In the genomic region with DNA sequence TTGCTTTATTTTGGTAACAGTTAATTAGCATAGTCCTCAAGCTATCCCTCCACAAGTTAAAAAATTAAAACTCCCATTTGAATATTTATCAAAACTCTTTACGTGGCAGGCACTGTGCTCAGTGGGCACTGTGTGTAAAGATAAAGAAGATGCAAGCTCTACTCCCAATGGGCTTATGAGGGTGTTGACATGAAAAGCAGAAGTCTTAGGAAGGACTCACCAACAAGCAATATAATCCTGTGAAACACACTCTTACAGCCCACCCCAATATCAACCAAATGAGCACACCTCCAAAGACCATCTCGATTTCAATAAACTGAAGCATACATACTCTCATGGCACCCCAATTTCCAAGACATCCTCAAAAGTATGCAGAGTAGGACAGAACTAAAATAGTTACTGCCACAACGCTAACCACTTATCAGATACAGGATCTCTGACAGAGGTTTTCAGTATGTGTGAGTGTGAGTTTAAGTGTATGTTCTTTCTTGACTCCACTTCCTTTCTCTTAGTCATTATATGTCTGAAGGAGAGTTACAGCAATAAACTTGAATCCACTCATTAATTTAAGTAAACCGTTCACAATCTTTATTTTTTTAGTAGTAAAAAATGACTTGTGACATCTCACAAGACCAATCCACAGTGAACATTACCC, we compare ENCODE assay signal across 15 cellular contexts.
A peak's percentile ranks its signal among the peaks of the same experiment; 100 is the strongest.
DNase-seq lines count a peak whose midpoint lies in the region; ATAC-seq and TF ChIP-seq lines count a peak whose summit lies in the region.
"Had no signal": no experiment of that assay in that cellular context is flagged by ENCODE, and none has a peak within 500 bp of the region (broad histone marks: within the 10 kb centered on the region; RNA-seq: fewer than 3 reads in every experiment).

No MANE protein-coding gene starts in this region.

- CTCF ChIA-PET in BJ (lab: Yijun Ruan, JAX): interaction anchor here (0.6 to 1.2 kb wide), 4 partner anchors 24 to 117 kb away, joined by 3 to 4 read pairs (median 4); no protein-coding TSS in a partner anchor

- H3K27ac ChIP-seq in fibroblast of lung (ENCODE audit: insufficient read depth, low read length) (no peak overlapping the region), psoas muscle (no peak overlapping the region)
- H3K27ac ChIP-seq: colonic mucosa, right atrium auricular region had no signal

- no peak overlapping the region for H3K4me2 ChIP-seq in fibroblast of lung (ENCODE audit: extremely low read depth, insufficient read depth, low read length)

- TF ChIP-seq CTCF in BJ (IDR thresholded peaks at IDR 0.05; ENCODE audit: insufficient read depth, low read depth, low read length) (no peak), fibroblast of lung (conservative IDR thresholded peaks at IDR 0.05 in 1 of 2, IDR thresholded peaks at IDR 0.05 in 1 of 2; ENCODE audit: low read depth in 1 of 2, low read length in 2 of 2) (no peak), psoas muscle (IDR thresholded peaks at IDR 0.05) (no peak)

- H3K79me2 ChIP-seq in fibroblast of lung (ENCODE audit: control insufficient read depth, insufficient read depth, low read length): no peaks in the 10 kb centered on the region

- intact Hi-C loops in psoas muscle (cut with DNase I): no loop called here

- no peaks in the 10 kb centered on the region for H3K27me3 ChIP-seq in BJ (ENCODE audit: control insufficient read depth, insufficient read depth, low read length)
- H3K27me3 ChIP-seq in fibroblast of lung (ENCODE audit: control insufficient read depth, insufficient read depth, low read length): no peaks in the 10 kb centered on the region
- H3K27me3 ChIP-seq in psoas muscle (ENCODE audit: insufficient read depth in 3 of 3, low read length in 2 of 3): no peaks in the 10 kb centered on the region
- H3K27me3 ChIP-seq: colonic mucosa, right atrium auricular region had no signal

- 82 to 83% (median 82%) methylated on average over 4 of the region's 4 CpGs for WGBS in psoas muscle, 3 donors

- H3K9ac ChIP-seq in fibroblast of lung (ENCODE audit: insufficient read depth, low read length): no peak overlapping the region

- peaks cover 7% of the 10 kb centered on the region for H3K4me1 ChIP-seq in fibroblast of lung (ENCODE audit: control insufficient read depth, extremely low read depth, insufficient read depth, low read length)
- no peaks in the 10 kb centered on the region for H3K4me1 ChIP-seq in psoas muscle
- H3K4me1 ChIP-seq: colonic mucosa had no signal

- H3K36me3 ChIP-seq in BJ (ENCODE audit: control insufficient read depth, insufficient read depth, low read length) (no peaks in the 10 kb centered on the region), fibroblast of lung (ENCODE audit: control insufficient read depth, insufficient read depth, low read length) (no peaks in the 10 kb centered on the region), psoas muscle (ENCODE audit: insufficient read depth in 1 of 2, low read depth in 1 of 2) (no peaks in the 10 kb centered on the region)
- H3K36me3 ChIP-seq: colonic mucosa, right atrium auricular region had no signal

- POLR2A ChIA-PET in BJ (lab: Charles Lee): no interaction called here

- peak; percentile 62 for ATAC-seq in GM18867 (IDR thresholded peaks at IDR 0.05; ENCODE audit: unreplicated experiment)
- ATAC-seq in psoas muscle: no peak
- no peak for ATAC-seq in GM21447 (IDR thresholded peaks at IDR 0.05; ENCODE audit: unreplicated experiment)
- ATAC-seq in GM18907 (IDR thresholded peaks at IDR 0.05; ENCODE audit: unreplicated experiment): no peak

- H3K4me3 ChIP-seq in BJ (ENCODE audit: low read depth, low read length) (no peak overlapping the region), fibroblast of lung (replicated peaks in 1 of 4; ENCODE audit: control extremely low read depth in 1 of 4, insufficient read depth in 1 of 4, low read depth in 3 of 4, low read length in 4 of 4) (no peak overlapping the region), psoas muscle (no peak overlapping the region)
- H3K4me3 ChIP-seq: colonic mucosa, right atrium auricular region had no signal

- no peak overlapping the region for H2AFZ ChIP-seq in fibroblast of lung (ENCODE audit: low read length)

- H3K9me3 ChIP-seq in fibroblast of lung (ENCODE audit: control insufficient read depth, insufficient read depth, low read depth, low read length): no peaks in the 10 kb centered on the region
- H3K9me3 ChIP-seq in psoas muscle: peaks cover 6% of the 10 kb centered on the region
- H3K9me3 ChIP-seq: colonic mucosa had no signal

- DNase-seq in BJ (ENCODE audit: low read depth): peak; percentile 50
- peak; percentile 72 for DNase-seq in OCI-M1 (lab: John Stamatoyannopoulos, UW)
- peak; percentile 26 to 84 for DNase-seq in fibroblast of lung (ENCODE audit: low read depth in 2 of 2)
- DNase-seq in psoas muscle: no peak
- DNase-seq in RKO (ENCODE audit: low spot score): no peak
- DNase-seq: activated CD4-positive, alpha-beta T cell treated with anti-CD3 and anti-CD28 coated beads, Interleukin-2, amount 50 U/mL, for 48 hours; colonic mucosa; islet precursor cell; NCI-H1436; NCI-H2227 treated with DMSO at 0.1 percent for 48 hours; NK-92 treated with Interleukin-12 subunit alpha and Interleukin-12 subunit beta, amount 100 ng/mL, for 24 hours had no signal

- H4K20me1 ChIP-seq in fibroblast of lung (ENCODE audit: control insufficient read depth, extremely low read depth, insufficient read depth, low read length): no peaks in the 10 kb centered on the region

Comparison
In these comparisons a context has a peak if more than half of its experiments do, and no peak if none do; other contexts are left out.
1. DNase-seq: peak in BJ (single experiment), OCI-M1 (single experiment) and fibroblast of lung (2 of 2); none in psoas muscle (0 of 2) and RKO (single experiment).